22 cellular contexts compared by ENCODE assay signal in genomic region chr3:174613173-174613572, GRCh38.
"Had no signal": no experiment of that assay in that cellular context is flagged by ENCODE, and none has a peak within 500 bp of the region (broad histone marks: within the 10 kb centered on the region; RNA-seq: fewer than 3 reads in every experiment).

No MANE protein-coding gene starts in this region.

- H3K4me3 Mint-ChIP-seq: endodermal cell; immature natural killer cell; nephron; stimulated activated naive CD8-positive, alpha-beta T cell treated with anti-CD3 and anti-CD28 coated beads, Interleukin-15, Interleukin-2, amounts not matched to agents 100 ng/mL and 50 ng/mL, for 24 hours had no signal

- ATAC-seq: left colon, left ventricle myocardium superior, pancreas, right cardiac atrium, upper lobe of right lung had no signal

- H3K27ac Mint-ChIP-seq: endodermal cell; immature natural killer cell; nephron; progenitor cell of endocrine pancreas; stimulated activated naive CD8-positive, alpha-beta T cell treated with anti-CD3 and anti-CD28 coated beads, Interleukin-15, Interleukin-2, amounts not matched to agents 100 ng/mL and 50 ng/mL, for 24 hours had no signal

- H3K4me1 ChIP-seq: colonic mucosa, tibial nerve, upper lobe of right lung, vagina had no signal

- H3K27ac ChIP-seq: colonic mucosa, pancreas, testis, tibial nerve, upper lobe of right lung, vagina had no signal

- H3K9me3 ChIP-seq: colonic mucosa, pancreas, testis, tibial nerve, upper lobe of right lung, vagina had no signal

- DNase-seq: colonic mucosa; dermis blood vessel endothelial cell; effector CD4-positive, alpha-beta T cell; endodermal cell; immature natural killer cell; left colon; left ventricle myocardium superior; mesenchymal stem cell; midbrain; occipital lobe; pancreas; right cardiac atrium; small intestine; stimulated activated CD4-positive, alpha-beta T cell treated with anti-CD3 and anti-CD28 coated beads, Interleukin-12 subunit alpha, Interleukin-12 subunit beta, amount 100 ng/mL, for 4 hours; testis; upper lobe of right lung had no signal

- H3K27me3 Mint-ChIP-seq: progenitor cell of endocrine pancreas; stimulated activated naive CD8-positive, alpha-beta T cell treated with anti-CD3 and anti-CD28 coated beads, Interleukin-15, Interleukin-2, amounts not matched to agents 100 ng/mL and 50 ng/mL, for 24 hours had no signal

- H3K27me3 ChIP-seq: colonic mucosa, pancreas, testis, tibial nerve, upper lobe of right lung, vagina had no signal

- H3K36me3 ChIP-seq: colonic mucosa, pancreas, tibial nerve, upper lobe of right lung, vagina had no signal

- H3K4me3 ChIP-seq: colonic mucosa, lung, pancreas, testis, tibial nerve, upper lobe of right lung, vagina had no signal
